In the genomic region with DNA sequence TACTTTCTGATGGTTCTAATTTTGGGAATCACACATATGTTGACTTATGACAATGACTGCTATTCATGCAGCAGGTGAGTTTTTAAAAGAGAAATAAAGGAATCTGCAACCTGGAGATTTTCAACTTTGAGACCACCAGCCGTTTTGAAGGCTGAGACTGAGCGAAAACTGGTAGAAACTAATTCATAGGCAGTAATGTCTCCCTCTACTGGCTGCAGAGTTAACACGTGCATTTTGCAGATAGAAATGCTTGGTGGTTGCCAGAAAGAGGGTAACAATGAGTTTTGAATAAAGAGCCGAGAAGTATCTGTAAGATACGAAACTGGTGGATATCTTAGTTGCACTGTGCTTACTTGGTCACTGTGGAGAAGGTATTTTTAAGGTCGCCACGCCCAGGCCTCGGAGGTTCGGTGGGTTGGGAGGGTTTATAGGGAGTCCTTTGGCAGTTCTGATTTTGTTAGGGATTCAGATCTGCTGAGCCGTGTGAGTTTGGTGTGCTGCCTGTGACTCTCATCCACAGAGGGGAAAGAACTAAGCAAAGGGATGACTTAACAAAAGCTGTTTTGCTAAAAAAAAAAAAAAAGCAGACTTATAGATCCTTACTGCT, we compare ENCODE assay signal across 11 cellular contexts.
A peak's percentile ranks its signal among the peaks of the same experiment; 100 is the strongest.
DNase-seq lines count a peak whose midpoint lies in the region; ATAC-seq and TF ChIP-seq lines count a peak whose summit lies in the region.
"Had no signal": no experiment of that assay in that cellular context is flagged by ENCODE, and none has a peak within 500 bp of the region (broad histone marks: within the 10 kb centered on the region; RNA-seq: fewer than 3 reads in every experiment).

No MANE protein-coding gene starts in this region.

- TF ChIP-seq CTCF in MCF 10A (IDR thresholded peaks at IDR 0.05; ENCODE audit: unreplicated experiment) (peak; percentile 80), breast epithelium (IDR thresholded peaks at IDR 0.05) (no peak), epithelial cell of proximal tubule (conservative IDR thresholded peaks at IDR 0.05; ENCODE audit: low read depth, low read length) (peak; percentile 62), type B pancreatic cell (conservative IDR thresholded peaks at IDR 0.05) (peak; percentile 66)

- H3K9me3 ChIP-seq in breast epithelium: peaks cover 0 to 23% of the 10 kb centered on the region in 2 donors

- H3K9me3 Mint-ChIP-seq in MCF 10A (ENCODE audit: unreplicated experiment) (peaks cover 8% of the 10 kb centered on the region), type B pancreatic cell (peaks cover 5% of the 10 kb centered on the region)

- no peaks in the 10 kb centered on the region for H3K4me1 ChIP-seq in breast epithelium

- intact Hi-C loops in MCF 10A (cut with micrococcal nuclease): loop anchor here (5.0 to 10.0 kb wide), 4 partner anchors 220 to 520 kb away; a partner anchor contains a TSS
- intact Hi-C loops in breast epithelium (cut with DNase I; ENCODE audit: low total_unique reads): no loop called here

- ATAC-seq in HG02642 (IDR thresholded peaks at IDR 0.05; ENCODE audit: poor library complexity, unreplicated experiment): no peak

- CTCF ChIA-PET in MCF 10A (lab: Yijun Ruan, JAX): interaction anchor here (0.6 to 0.7 kb wide), 2 partner anchors 10 to 191 kb away, joined by 4 read pairs; no protein-coding TSS in a partner anchor

- TF ChIP-seq POLR2A in breast epithelium (IDR thresholded peaks at IDR 0.05): no peak

- H3K27me3 ChIP-seq in breast epithelium: peaks cover 0 to 5% of the 10 kb centered on the region in 2 donors

- no peaks in the 10 kb centered on the region for H3K36me3 ChIP-seq in breast epithelium

- no peak overlapping the region for H3K27ac ChIP-seq in breast epithelium

- H3K27me3 Mint-ChIP-seq in MCF 10A (ENCODE audit: insufficient read depth, unreplicated experiment) (peaks cover 13% of the 10 kb centered on the region), type B pancreatic cell (no peaks in the 10 kb centered on the region)
- H3K27me3 Mint-ChIP-seq: activated naive CD8-positive, alpha-beta T cell treated with anti-CD3 and anti-CD28 coated beads for 36 hours had no signal

- H3K36me3 Mint-ChIP-seq in MCF 10A (ENCODE audit: insufficient read depth, unreplicated experiment) (peaks cover 6% of the 10 kb centered on the region), type B pancreatic cell (no peaks in the 10 kb centered on the region)
- H3K36me3 Mint-ChIP-seq: activated naive CD8-positive, alpha-beta T cell treated with anti-CD3 and anti-CD28 coated beads for 36 hours; CD8-positive, alpha-beta memory T cell had no signal

- no peak overlapping the region for H3K27ac Mint-ChIP-seq in MCF 10A (ENCODE audit: low read depth, unreplicated experiment)
- H3K27ac Mint-ChIP-seq in type B pancreatic cell: no peak overlapping the region
- H3K27ac Mint-ChIP-seq: activated naive CD8-positive, alpha-beta T cell treated with anti-CD3 and anti-CD28 coated beads for 36 hours; CD8-positive, alpha-beta memory T cell had no signal

- H3K4me1 Mint-ChIP-seq in MCF 10A (ENCODE audit: insufficient read depth, unreplicated experiment) (no peaks in the 10 kb centered on the region), type B pancreatic cell (ENCODE audit: unreplicated experiment) (no peaks in the 10 kb centered on the region)
- H3K4me1 Mint-ChIP-seq: activated naive CD8-positive, alpha-beta T cell treated with anti-CD3 and anti-CD28 coated beads for 36 hours; CD8-positive, alpha-beta memory T cell had no signal

- DNase-seq in MCF 10A (ENCODE audit: unreplicated experiment) (peak; percentile 65), breast epithelium (ENCODE audit: low spot score in 2 of 2) (no peak), NCI-H460 (ENCODE audit: extremely low read depth, low read depth) (peak; percentile 36), epithelial cell of proximal tubule (ENCODE audit: low read depth) (peak; percentile 3), type B pancreatic cell (ENCODE audit: extremely low spot score, unreplicated experiment) (no peak), ureter (ENCODE audit: low spot score) (no peak)
- DNase-seq in stimulated activated CD4-positive, alpha-beta T cell treated with anti-CD3 and anti-CD28 coated beads, Interleukin-15, amount 100 ng/mL, for 24 hours: no peak
- DNase-seq: activated naive CD8-positive, alpha-beta T cell treated with anti-CD3 and anti-CD28 coated beads for 36 hours; CD8-positive, alpha-beta memory T cell; kidney glomerular epithelial cell had no signal

- no peak overlapping the region for H3K4me3 Mint-ChIP-seq in MCF 10A (ENCODE audit: unreplicated experiment)
- no peak overlapping the region for H3K4me3 Mint-ChIP-seq in type B pancreatic cell
- H3K4me3 Mint-ChIP-seq: activated naive CD8-positive, alpha-beta T cell treated with anti-CD3 and anti-CD28 coated beads for 36 hours; CD8-positive, alpha-beta memory T cell had no signal

- POLR2A ChIA-PET in MCF 10A (lab: Yijun Ruan, JAX): interaction anchor here (0.7 kb wide), 1 partner anchor 416 kb away, joined by 3 read pairs; no protein-coding TSS in a partner anchor

- BruUV-seq in MCF 10A (replicated peaks; lab: Mats Ljungman, UMichigan): no TSS peak

- H3K4me3 ChIP-seq in breast epithelium (no peak overlapping the region), epithelial cell of proximal tubule (ENCODE audit: low read depth, low read length) (no peak overlapping the region)

Comparison
In these comparisons a context has a peak if more than half of its experiments do, and no peak if none do; other contexts are left out.
1. DNase-seq: peak in MCF 10A (single experiment), NCI-H460 (single experiment) and epithelial cell of proximal tubule (single experiment); none in breast epithelium (0 of 2), type B pancreatic cell (single experiment), ureter (single experiment) and stimulated activated CD4-positive, alpha-beta T cell treated with anti-CD3 and anti-CD28 coated beads, Interleukin-15, amount 100 ng/mL, for 24 hours (single experiment).
2. CTCF ChIP-seq: peak in MCF 10A (single experiment), epithelial cell of proximal tubule (single experiment) and type B pancreatic cell (single experiment); none in breast epithelium (0 of 3).